Comparison of ENCODE assay signal across 23 cellular contexts in genomic region chr22:25881353-25881752, GRCh38.
"Had no signal": no experiment of that assay in that cellular context is flagged by ENCODE, and none has a peak within 500 bp of the region (broad histone marks: within the 10 kb centered on the region; RNA-seq: fewer than 3 reads in every experiment).

No MANE protein-coding gene starts in this region.

- DNase-seq: dermis blood vessel endothelial cell; dorsolateral prefrontal cortex; effector CD4-positive, alpha-beta T cell; effector memory CD4-positive, alpha-beta T cell; foreskin keratinocyte; heart left ventricle; hypothalamus; immature natural killer cell; left cardiac atrium; left lung; left ventricle myocardium superior; lower lobe of right lung; mesenchymal stem cell; mucosa of descending colon had no signal

- FAIRE-seq: colon, endothelial cell of umbilical vein, frontal cortex, keratinocyte had no signal

- H3K27me3 ChIP-seq: heart left ventricle, hepatocyte had no signal

- H3K4me3 Mint-ChIP-seq: immature natural killer cell, mesothelial cell of epicardium had no signal

- H2AFZ ChIP-seq: hepatocyte had no signal

- H3K36me3 ChIP-seq: gastroesophageal sphincter, left lung, lower lobe of right lung had no signal

- H3K4me2 ChIP-seq: hepatocyte had no signal

- H3K27ac Mint-ChIP-seq: immature natural killer cell, mesothelial cell of epicardium had no signal

- H3K9me3 Mint-ChIP-seq: immature natural killer cell, mesothelial cell of epicardium had no signal

- H3K4me1 Mint-ChIP-seq: immature natural killer cell, mesothelial cell of epicardium had no signal

- H3K9me3 ChIP-seq: esophagus muscularis mucosa, gastroesophageal sphincter, heart left ventricle, left lung, lower lobe of right lung, mucosa of descending colon had no signal

- H3K4me3 ChIP-seq: coronary artery, dorsolateral prefrontal cortex, esophagus muscularis mucosa, gastroesophageal sphincter, heart left ventricle, hepatocyte, left lung, lower lobe of right lung, mucosa of descending colon had no signal

- H3K36me3 Mint-ChIP-seq: immature natural killer cell, mesothelial cell of epicardium had no signal

- H3K27ac ChIP-seq: coronary artery, dorsolateral prefrontal cortex, esophagus muscularis mucosa, foreskin keratinocyte, gastroesophageal sphincter, heart left ventricle, hepatocyte, left lung, lower lobe of right lung had no signal

- ATAC-seq: foreskin keratinocyte, gastroesophageal sphincter, left cardiac atrium, left lung, left ventricle myocardium superior, lower lobe of right lung, mucosa of descending colon had no signal

- H3K79me2 ChIP-seq: hepatocyte had no signal
